Comparison of ENCODE assay signal across 8 cellular contexts in genomic region chr9:129028192-129028966, GRCh38. TPM values are rescaled to one million over a fixed set of nuclear protein-coding genes. Genes with fewer than 3 reads are reported as not detected.
DNase-seq lines count a peak whose midpoint lies in the region; ATAC-seq lines count a peak whose summit lies in the region.

SH3GLB2 (minus strand) TSS chr9:129028331; CDS start chr9:129028154, 177 bp downstream.

- H3K36me3 Mint-ChIP-seq in IgD-negative memory B cell, result no peaks in the 10 kb centered on the region
- peaks cover 4% of the 10 kb centered on the region for H3K36me3 Mint-ChIP-seq in activated T-cell treated with anti-CD3 and anti-CD28 coated beads, Interleukin-2, amount 50 U/mL, for 24 hours (ENCODE audit: low read depth)

- ATAC-seq in GM21528 (IDR thresholded peaks at IDR 0.05; ENCODE audit: low FRiP score, unreplicated experiment), result peak; percentile 59

- peak within 1 kb of the TSS; percentile 81 to 96 (median 87) for H3K4me3 Mint-ChIP-seq in IgD-negative memory B cell
- peak within 1 kb of the TSS; percentile 84 for H3K4me3 Mint-ChIP-seq in activated T-cell treated with anti-CD3 and anti-CD28 coated beads, Interleukin-2, amount 50 U/mL, for 24 hours

- H3K9me3 ChIP-seq in esophagus (ENCODE audit: control insufficient read depth in 2 of 2, insufficient read depth in 1 of 2, low read depth in 1 of 2, low read length in 1 of 2) (no peaks in the 10 kb centered on the region), muscle layer of duodenum (ENCODE audit: control insufficient read depth in 1 of 2, low read length in 2 of 2) (no peaks in the 10 kb centered on the region)

- 1 to 2% methylated on average over 38 to 60 of the region's 60 CpGs for WGBS in esophagus, 2 donors

- H3K9me3 Mint-ChIP-seq in IgD-negative memory B cell, result no peaks in the 10 kb centered on the region
- no peaks in the 10 kb centered on the region for H3K9me3 Mint-ChIP-seq in activated T-cell treated with anti-CD3 and anti-CD28 coated beads, Interleukin-2, amount 50 U/mL, for 24 hours

- H3K27me3 ChIP-seq in esophagus (ENCODE audit: control insufficient read depth in 1 of 2, insufficient read depth in 2 of 2, low read length in 2 of 2), result no peaks in the 10 kb centered on the region
- H3K27me3 ChIP-seq in muscle layer of duodenum (ENCODE audit: low read depth, low read length), result no peaks in the 10 kb centered on the region

- peak within 1 kb of the TSS; percentile 37 to 90 (median 78) for H3K27ac Mint-ChIP-seq in IgD-negative memory B cell
- peak within 1 kb of the TSS; percentile 86 for H3K27ac Mint-ChIP-seq in activated T-cell treated with anti-CD3 and anti-CD28 coated beads, Interleukin-2, amount 50 U/mL, for 24 hours

- peaks cover 8 to 15% (median 10%) of the 10 kb centered on the region in 3 donors for H3K4me1 Mint-ChIP-seq in IgD-negative memory B cell
- peaks cover 25% of the 10 kb centered on the region for H3K4me1 Mint-ChIP-seq in activated T-cell treated with anti-CD3 and anti-CD28 coated beads, Interleukin-2, amount 50 U/mL, for 24 hours (ENCODE audit: low read depth)

- peak within 1 kb of the TSS; percentile 78 to 85 for H3K27ac ChIP-seq in esophagus (ENCODE audit: low read depth in 2 of 2, low read length in 1 of 2)
- peak within 1 kb of the TSS; percentile 8 for H3K27ac ChIP-seq in muscle layer of duodenum (ENCODE audit: low read length)

- H3K4me1 ChIP-seq in esophagus (ENCODE audit: control insufficient read depth in 2 of 2, insufficient read depth in 2 of 2, low read length in 1 of 2) (peaks cover 8 to 10% of the 10 kb centered on the region in 2 donors), muscle layer of duodenum (ENCODE audit: control insufficient read depth in 1 of 2, insufficient read depth in 2 of 2, low read length in 2 of 2) (peaks cover 4 to 30% of the 10 kb centered on the region in 2 donors)

- no peaks in the 10 kb centered on the region for H3K27me3 Mint-ChIP-seq in IgD-negative memory B cell
- H3K27me3 Mint-ChIP-seq in activated T-cell treated with anti-CD3 and anti-CD28 coated beads, Interleukin-2, amount 50 U/mL, for 24 hours, result no peaks in the 10 kb centered on the region

- H3K36me3 ChIP-seq in esophagus (ENCODE audit: control insufficient read depth in 2 of 2, insufficient read depth in 2 of 2, low read length in 1 of 2) (no peaks in the 10 kb centered on the region), muscle layer of duodenum (ENCODE audit: control insufficient read depth in 1 of 2, insufficient read depth in 2 of 2, low read length in 2 of 2) (no peaks in the 10 kb centered on the region)

- DNase-seq in DMS114 treated with DMSO at 0.1 percent for 48 hours (lab: John Stamatoyannopoulos, UW; ENCODE audit: unreplicated experiment), result peak; percentile 75
- peak; percentile 40 for DNase-seq in OCI-M2 (lab: John Stamatoyannopoulos, UW; ENCODE audit: unreplicated experiment)
- peak; percentile 98 for DNase-seq in activated T-cell treated with anti-CD3 and anti-CD28 coated beads, Interleukin-2, amount 50 U/mL, for 24 hours
- peak; percentile 93 for DNase-seq in stimulated activated CD8-positive, alpha-beta memory T cell treated with anti-CD3 and anti-CD28 coated beads, Interleukin-7, amount 100 ng/mL, for 24 hours (ENCODE audit: low read depth)

- H3K4me3 ChIP-seq in esophagus (ENCODE audit: low read depth in 1 of 2, low read length in 2 of 2) (peak within 1 kb of the TSS; percentile 62 to 76), muscle layer of duodenum (ENCODE audit: low read depth in 1 of 2, low read length in 2 of 2) (peak within 1 kb of the TSS; percentile 74 to 88)

RNA-seq across cellular contexts. Expression of gene SH3GLB2, which starts in this region (rescaled TPM):
- polyA plus RNA-seq in IgD-negative memory B cell (27.7 TPM), esophagus (100 to 1,000 TPM; 144 to 183 TPM)

Comparison
In these comparisons a context has a peak if more than half of its experiments do, and no peak if none do; other contexts are left out.
1. Peak in every context shown above with its lines: DNase-seq, ATAC-seq, H3K4me3 ChIP-seq and H3K27ac ChIP-seq.
2. DNase-seq: peak in every context shown above with its lines; median percentile 98 in activated T-cell treated with anti-CD3 and anti-CD28 coated beads, Interleukin-2, amount 50 U/mL, for 24 hours; 93 in stimulated activated CD8-positive, alpha-beta memory T cell treated with anti-CD3 and anti-CD28 coated beads, Interleukin-7, amount 100 ng/mL, for 24 hours; 75 in DMS114 treated with DMSO at 0.1 percent for 48 hours; 40 in OCI-M2.